Comparison of ENCODE assay signal across 21 cellular contexts in genomic region chr10:125014086-125014830, GRCh38.
DNase-seq lines count a peak whose midpoint lies in the region; ATAC-seq and TF ChIP-seq lines count a peak whose summit lies in the region.
"Had no signal": no experiment of that assay in that cellular context is flagged by ENCODE, and none has a peak within 500 bp of the region (broad histone marks: within the 10 kb centered on the region; RNA-seq: fewer than 3 reads in every experiment).

No MANE protein-coding gene starts in this region.

- intact Hi-C loops in mucosa of descending colon (cut with DNase I, micrococcal nuclease) = no loop called here

- H3K4me3 ChIP-seq in mucosa of descending colon = no peak overlapping the region
- no peak overlapping the region for H3K4me3 ChIP-seq in thoracic aorta
- H3K4me3 ChIP-seq: HAP-1, ovary had no signal

- H3K36me3 ChIP-seq in mucosa of descending colon (ENCODE audit: low read depth) (no peaks in the 10 kb centered on the region), thoracic aorta (no peaks in the 10 kb centered on the region)
- H3K36me3 ChIP-seq: HAP-1, ovary had no signal

- no peaks in the 10 kb centered on the region for H3K9me3 ChIP-seq in mucosa of descending colon
- H3K9me3 ChIP-seq in thoracic aorta = no peaks in the 10 kb centered on the region
- H3K9me3 ChIP-seq: HAP-1, ovary had no signal

- H3K4me1 ChIP-seq in mucosa of descending colon (ENCODE audit: low read depth) = peaks cover 36% of the 10 kb centered on the region
- H3K4me1 ChIP-seq in thoracic aorta (ENCODE audit: control insufficient read depth in 1 of 2, low read depth in 2 of 2) = peaks cover 58 to 100% of the 10 kb centered on the region in 2 donors

- TF ChIP-seq CTCF in mucosa of descending colon (IDR thresholded peaks at IDR 0.05) (no peak), thoracic aorta (IDR thresholded peaks at IDR 0.05) (no peak)

- ATAC-seq in mucosa of descending colon (no peak), thoracic aorta (ENCODE audit: insufficient number of reproducible peaks, low FRiP score, low read depth) (no peak), GM19035 (IDR thresholded peaks at IDR 0.05; ENCODE audit: unreplicated experiment) (no peak), HG03039 (IDR thresholded peaks at IDR 0.05; ENCODE audit: unreplicated experiment) (no peak)
- ATAC-seq: stimulated activated memory B cell treated with anti-CD40 and anti-IgM and Interleukin-4, amounts not matched to agents 10 μg/mL and 1 μg/mL and 100 μg/mL, for 72 hours had no signal

- H3K27ac ChIP-seq in thoracic aorta = peak overlapping the region; percentile 93 to 97
- H3K27ac ChIP-seq: 22Rv1 had no signal

- peak; percentile 4 for DNase-seq in DMS 273 (lab: John Stamatoyannopoulos, UW; ENCODE audit: unreplicated experiment)
- DNase-seq in DMS 273 treated with DMSO at 0.1 percent for 48 hours (lab: John Stamatoyannopoulos, UW) = no peak
- peak; percentile 47 for DNase-seq in dermis blood vessel endothelial cell
- DNase-seq in mucosa of descending colon = peak in 2 of 3 donors; percentile 44 to 59
- DNase-seq in thoracic aorta (ENCODE audit: low spot score) = no peak
- DNase-seq in NCI-H2171 treated with DMSO at 0.1 percent for 48 hours (lab: John Stamatoyannopoulos, UW) = no peak
- DNase-seq: activated CD4-positive, alpha-beta T cell treated with anti-CD3 and anti-CD28 coated beads for 1 hour; activated naive CD4-positive, alpha-beta T cell treated with anti-CD3 and anti-CD28 coated beads, Interleukin-2, amount 10 ng/mL, durations not matched to agents 7 days and 5 days; activated T-cell treated with anti-CD3 and anti-CD28 coated beads, Interleukin-2, amount 50 U/mL, for 48 hours; AML-193; COR-L47; endodermal cell; NCI-H1105 treated with DMSO at 0.1 percent for 48 hours; NCI-H2107; NCI-H524; ovary had no signal

- H3K27me3 ChIP-seq in thoracic aorta (replicated peaks; ENCODE audit: insufficient read depth) = no peaks in the 10 kb centered on the region
- H3K27me3 ChIP-seq: ovary had no signal

Comparison
In these comparisons a context has a peak if more than half of its experiments do, and no peak if none do; other contexts are left out.
1. DNase-seq: peak in DMS 273 (single experiment), dermis blood vessel endothelial cell (single experiment) and mucosa of descending colon (2 of 3); none in DMS 273 treated with DMSO at 0.1 percent for 48 hours (single experiment), thoracic aorta (single experiment) and NCI-H2171 treated with DMSO at 0.1 percent for 48 hours (single experiment).